ENCODE assay signal across 18 cellular contexts in the genomic region with DNA sequence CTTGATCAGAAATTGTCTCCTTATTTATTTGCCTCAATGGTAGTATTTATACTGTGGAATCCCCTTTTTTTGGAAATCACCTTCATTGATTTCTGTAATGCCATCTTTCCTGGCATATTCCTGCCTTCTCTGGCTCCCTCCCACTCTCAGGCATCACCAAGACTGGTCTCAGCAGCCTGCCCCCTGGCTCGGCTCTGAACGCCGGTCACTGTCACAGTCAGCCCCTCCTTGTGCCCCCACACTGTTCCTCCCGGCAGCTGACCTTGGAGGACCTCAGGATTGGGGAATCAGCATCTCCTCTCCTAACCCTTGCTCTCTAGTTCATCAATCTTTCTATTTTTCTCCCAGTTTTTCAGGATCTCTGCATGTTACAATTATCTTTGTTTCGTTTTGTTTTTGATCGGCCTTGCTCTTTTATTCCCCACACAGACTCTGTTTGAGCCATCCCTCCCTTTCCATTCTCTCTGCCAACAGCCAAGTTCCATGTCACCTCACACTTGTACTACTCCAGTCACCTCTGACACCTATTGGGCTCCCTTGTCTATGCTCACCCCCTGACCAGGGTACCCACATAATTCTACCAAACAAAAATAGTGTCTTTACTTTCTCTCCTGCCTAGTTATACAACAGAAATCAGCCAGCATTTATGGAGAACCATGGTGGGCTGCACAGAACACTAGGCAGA.
A peak's percentile ranks its signal among the peaks of the same experiment; 100 is the strongest.
DNase-seq lines count a peak whose midpoint lies in the region; ATAC-seq and TF ChIP-seq lines count a peak whose summit lies in the region.
"Had no signal": no experiment of that assay in that cellular context is flagged by ENCODE, and none has a peak within 500 bp of the region (broad histone marks: within the 10 kb centered on the region; RNA-seq: fewer than 3 reads in every experiment).

No MANE protein-coding gene starts in this region.

- intact Hi-C loops in IMR-90 (cut with micrococcal nuclease): loop anchor here (10.0 kb wide), 1 partner anchor 744 kb away; no protein-coding TSS in a partner anchor
- intact Hi-C loops in lower lobe of right lung (cut with DNase I): no loop called here
- intact Hi-C loops in body of pancreas (cut with DNase I): no loop called here

- 32% methylated on average over 6 of the region's 6 CpGs; no CpG with 5 or more reads in 1 of the 2 experiments for WGBS in IMR-90 (ENCODE audit: extremely low coverage in 2 of 2, insufficient read length in 1 of 2), 2 experiments
- 48 to 56% methylated on average over 6 of the region's 6 CpGs for WGBS in body of pancreas, 2 donors

- H3K9ac ChIP-seq in IMR-90 (ENCODE audit: low read depth, low read length): peak overlapping the region; percentile 64
- H3K9ac ChIP-seq in skeletal muscle satellite cell (ENCODE audit: low read depth, low read length): peak overlapping the region; percentile 47

- no peak overlapping the region for H2BK15ac ChIP-seq in IMR-90 (ENCODE audit: low read depth, low read length)

- H3K36me3 ChIP-seq in IMR-90 (ENCODE audit: control insufficient read depth, insufficient read depth, low read length) (no peaks in the 10 kb centered on the region), brain microvascular endothelial cell (replicated peaks) (no peaks in the 10 kb centered on the region), lower lobe of right lung (no peaks in the 10 kb centered on the region), skeletal muscle satellite cell (ENCODE audit: insufficient read depth, low read length) (no peaks in the 10 kb centered on the region), body of pancreas (replicated peaks in 1 of 2; ENCODE audit: insufficient read depth in 1 of 2, low read depth in 2 of 2) (no peaks in the 10 kb centered on the region)
- H3K36me3 ChIP-seq: SJSA1, spleen, upper lobe of left lung had no signal

- H4K5ac ChIP-seq in IMR-90 (ENCODE audit: low read depth, low read length): peak overlapping the region; percentile 87

- H2BK5ac ChIP-seq in IMR-90 (ENCODE audit: low read depth, low read length, poor library complexity, severe bottlenecking): no peak overlapping the region

- POLR2A ChIA-PET in IMR-90 (lab: Charles Lee; ENCODE audit: unreplicated experiment): no interaction called here

- H3K4me3 ChIP-seq in IMR-90 (ENCODE audit: insufficient read depth, low read depth, low read length): peak overlapping the region; percentile 49
- peak overlapping the region; percentile 35 for H3K4me3 ChIP-seq in brain microvascular endothelial cell (ENCODE audit: low read depth, low read length)
- H3K4me3 ChIP-seq in lower lobe of right lung: peak overlapping the region; percentile 11
- H3K4me3 ChIP-seq in skeletal muscle satellite cell (ENCODE audit: low read length): peak overlapping the region; percentile 65
- H3K4me3 ChIP-seq in body of pancreas: no peak overlapping the region
- H3K4me3 ChIP-seq: coronary artery, SJSA1, spleen had no signal

- no peak overlapping the region; the same call in 1 of the 2 replicates for H3K23ac ChIP-seq in IMR-90 (ENCODE audit: low read depth, low read length)

- H3K4ac ChIP-seq in IMR-90 (ENCODE audit: low read depth, low read length): peak overlapping the region; percentile 41

- H3K4me1 ChIP-seq in IMR-90 (ENCODE audit: control insufficient read depth, insufficient read depth, low read length) (peaks cover 7% of the 10 kb centered on the region), lower lobe of right lung (peaks cover 12% of the 10 kb centered on the region), skeletal muscle satellite cell (ENCODE audit: control insufficient read depth, insufficient read depth, low read length) (no peaks in the 10 kb centered on the region), body of pancreas (peaks cover 8% of the 10 kb centered on the region)
- H3K4me1 ChIP-seq: SJSA1 had no signal

- ATAC-seq in IMR-90 (ENCODE audit: low read depth): no peak
- ATAC-seq in lower lobe of right lung: no peak
- ATAC-seq in HG03175 (IDR thresholded peaks at IDR 0.05; ENCODE audit: unreplicated experiment): no peak
- ATAC-seq in body of pancreas: no peak
- no peak for ATAC-seq in HG03565 (IDR thresholded peaks at IDR 0.05; ENCODE audit: unreplicated experiment)
- ATAC-seq in HG03196 (IDR thresholded peaks at IDR 0.05; ENCODE audit: unreplicated experiment): no peak
- ATAC-seq: left lobe of liver had no signal

- peak overlapping the region; percentile 97 for H3K18ac ChIP-seq in IMR-90 (ENCODE audit: low read depth, low read length)

- H3K79me1 ChIP-seq in IMR-90 (ENCODE audit: low read depth in 1 of 2, low read length in 2 of 2): no peaks in the 10 kb centered on the region

- no peak overlapping the region for H3K27ac ChIP-seq in IMR-90 (ENCODE audit: insufficient read depth, low read length)
- H3K27ac ChIP-seq in brain microvascular endothelial cell: no peak overlapping the region
- no peak overlapping the region for H3K27ac ChIP-seq in lower lobe of right lung
- H3K27ac ChIP-seq in body of pancreas: no peak overlapping the region
- H3K27ac ChIP-seq: coronary artery, SJSA1, spleen, upper lobe of left lung had no signal

- H3K56ac ChIP-seq in IMR-90 (ENCODE audit: extremely low read depth, insufficient read depth, low read length): no peak overlapping the region

- no peak for TF ChIP-seq RAD21 in IMR-90 (IDR thresholded peaks at IDR 0.05; ENCODE audit: low read length)

- CTCF ChIA-PET in IMR-90 (lab: Yijun Ruan, JAX): no interaction called here

- H2BK20ac ChIP-seq in IMR-90 (ENCODE audit: low read depth, low read length): peak overlapping the region; percentile 71

- no peaks in the 10 kb centered on the region for H3K27me3 ChIP-seq in IMR-90 (ENCODE audit: control insufficient read depth, insufficient read depth, low read length)
- no peaks in the 10 kb centered on the region for H3K27me3 ChIP-seq in brain microvascular endothelial cell (replicated peaks)
- no peaks in the 10 kb centered on the region for H3K27me3 ChIP-seq in lower lobe of right lung (ENCODE audit: low read depth)
- no peaks in the 10 kb centered on the region for H3K27me3 ChIP-seq in skeletal muscle satellite cell (ENCODE audit: control insufficient read depth, insufficient read depth, low read length)
- no peaks in the 10 kb centered on the region for H3K27me3 ChIP-seq in body of pancreas
- H3K27me3 ChIP-seq: SJSA1, spleen, upper lobe of left lung had no signal

- H4K8ac ChIP-seq in IMR-90 (ENCODE audit: low read depth in 2 of 2, low read length in 2 of 2): peak overlapping the region; percentile 57 to 59; a peak in 2 of 4 replicates

- H2AK5ac ChIP-seq in IMR-90 (ENCODE audit: low read depth, low read length): peak overlapping the region; percentile 17

- in situ Hi-C loops in IMR-90 (cut with MboI; ENCODE audit: low sequenced_read_pairs) (no loop called here), brain microvascular endothelial cell (cut with HindIII; ENCODE audit: low pct_ligation_motif_present, low sequenced_read_pairs) (no loop called here)

- peak overlapping the region; percentile 63; the same call in 1 of the 2 replicates for H4K91ac ChIP-seq in IMR-90 (ENCODE audit: insufficient read depth, low read depth, low read length)

- H4K20me1 ChIP-seq in IMR-90 (ENCODE audit: insufficient read depth, low read length): no peaks in the 10 kb centered on the region

- no peak overlapping the region for H2AK9ac ChIP-seq in IMR-90 (replicated peaks; ENCODE audit: low read depth, low read length, poor library complexity)

- H3K14ac ChIP-seq in IMR-90 (replicated peaks; ENCODE audit: low read depth, low read length): peak overlapping the region; percentile 17

- no peak for DNase-seq in IMR-90
- DNase-seq in brain microvascular endothelial cell: no peak
- no peak for DNase-seq in lower lobe of right lung
- DNase-seq in body of pancreas: no peak
- DNase-seq: activated CD4-positive, alpha-beta T cell treated with anti-CD3 and anti-CD28 coated beads for 48 hours; H7; NCI-H2107; NCI-H524; spleen; stimulated activated CD4-positive, alpha-beta T cell treated with anti-CD3 and anti-CD28 coated beads, Interleukin-4, amount 100 ng/mL, for 24 hours had no signal

- no peak for TF ChIP-seq CTCF in IMR-90 (conservative IDR thresholded peaks at IDR 0.05; ENCODE audit: low read depth, low read length)
- TF ChIP-seq CTCF in brain microvascular endothelial cell (IDR thresholded peaks at IDR 0.05; ENCODE audit: low read depth, low read length, missing control alignments): no peak
- TF ChIP-seq CTCF in lower lobe of right lung (IDR thresholded peaks at IDR 0.05): no peak
- no peak for TF ChIP-seq CTCF in body of pancreas (IDR thresholded peaks at IDR 0.05)

- peaks cover 4% of the 10 kb centered on the region for H3K9me1 ChIP-seq in IMR-90 (ENCODE audit: insufficient read depth, low read length)

- TF ChIP-seq POLR2A in IMR-90 (IDR thresholded peaks at IDR 0.05; ENCODE audit: low read depth, low read length): no peak
- TF ChIP-seq POLR2A in body of pancreas (IDR thresholded peaks at IDR 0.05): no peak

- peak overlapping the region; percentile 100 for H3K4me2 ChIP-seq in IMR-90 (ENCODE audit: low read depth, low read length)
- H3K4me2 ChIP-seq in skeletal muscle satellite cell (ENCODE audit: low read length): peak overlapping the region; percentile 82

- no TSS peak for BruUV-seq in IMR-90 (replicated peaks; lab: Mats Ljungman, UMichigan)

- H2AFZ ChIP-seq in IMR-90 (replicated peaks; ENCODE audit: low read length, poor library complexity): peak overlapping the region; percentile 50

- peak overlapping the region; percentile 63 for H2BK120ac ChIP-seq in IMR-90 (ENCODE audit: low read depth, low read length)

- dilution Hi-C loops in IMR-90 (cut with HindIII; ENCODE audit: low sequenced_read_pairs, unreplicated experiment): no loop called here

- H3K9me3 ChIP-seq in IMR-90 (ENCODE audit: control insufficient read depth, insufficient read depth, low read length): no peaks in the 10 kb centered on the region
- no peaks in the 10 kb centered on the region for H3K9me3 ChIP-seq in lower lobe of right lung
- H3K9me3 ChIP-seq in skeletal muscle satellite cell (replicated peaks; ENCODE audit: low read length): no peaks in the 10 kb centered on the region
- no peaks in the 10 kb centered on the region for H3K9me3 ChIP-seq in body of pancreas
- H3K9me3 ChIP-seq: spleen, upper lobe of left lung had no signal

TF ChIP-seq in IMR-90, 13 proteins besides CTCF, POLR2A, EP300 and RAD21 (continues in another document):
- TF ChIP-seq, protein P1, sequence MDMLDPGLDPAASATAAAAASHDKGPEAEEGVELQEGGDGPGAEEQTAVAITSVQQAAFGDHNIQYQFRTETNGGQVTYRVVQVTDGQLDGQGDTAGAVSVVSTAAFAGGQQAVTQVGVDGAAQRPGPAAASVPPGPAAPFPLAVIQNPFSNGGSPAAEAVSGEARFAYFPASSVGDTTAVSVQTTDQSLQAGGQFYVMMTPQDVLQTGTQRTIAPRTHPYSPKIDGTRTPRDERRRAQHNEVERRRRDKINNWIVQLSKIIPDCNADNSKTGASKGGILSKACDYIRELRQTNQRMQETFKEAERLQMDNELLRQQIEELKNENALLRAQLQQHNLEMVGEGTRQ (IDR thresholded peaks at IDR 0.05; ENCODE audit: low read depth, low read length): no peak
- TF ChIP-seq RCOR1 (IDR thresholded peaks at IDR 0.05; ENCODE audit: insufficient replicate concordance, low read length) (no peak), MAFK (IDR thresholded peaks at IDR 0.05; ENCODE audit: low read depth, low read length) (no peak), MAZ (IDR thresholded peaks at IDR 0.05; ENCODE audit: borderline replicate concordance, low read depth, low read length) (no peak), BHLHE40 (IDR thresholded peaks at IDR 0.05; ENCODE audit: low read depth, low read length) (no peak)

Comparison
In these comparisons a context has a peak if more than half of its experiments do, and no peak if none do; other contexts are left out.
1. H3K4me3 ChIP-seq: peak in IMR-90 (single experiment), brain microvascular endothelial cell (single experiment), lower lobe of right lung (single experiment) and skeletal muscle satellite cell (single experiment); none in body of pancreas (0 of 2).